1 cellular context compared by ENCODE assay signal in genomic region chr14:20412876-20413784, GRCh38.
TF ChIP-seq lines count a peak whose summit lies in the region.

TSS of gene TEP1 (minus strand) at chr14:20413501. CDS start at chr14:20408439, 5,062 bp downstream.

TF ChIP-seq in K562, 482 proteins besides CTCF, POLR2A, EP300 and RAD21 (continued from another document and continues in another):
- no peak for TF ChIP-seq MITF (IDR thresholded peaks at IDR 0.05)
- TF ChIP-seq, protein P1, sequence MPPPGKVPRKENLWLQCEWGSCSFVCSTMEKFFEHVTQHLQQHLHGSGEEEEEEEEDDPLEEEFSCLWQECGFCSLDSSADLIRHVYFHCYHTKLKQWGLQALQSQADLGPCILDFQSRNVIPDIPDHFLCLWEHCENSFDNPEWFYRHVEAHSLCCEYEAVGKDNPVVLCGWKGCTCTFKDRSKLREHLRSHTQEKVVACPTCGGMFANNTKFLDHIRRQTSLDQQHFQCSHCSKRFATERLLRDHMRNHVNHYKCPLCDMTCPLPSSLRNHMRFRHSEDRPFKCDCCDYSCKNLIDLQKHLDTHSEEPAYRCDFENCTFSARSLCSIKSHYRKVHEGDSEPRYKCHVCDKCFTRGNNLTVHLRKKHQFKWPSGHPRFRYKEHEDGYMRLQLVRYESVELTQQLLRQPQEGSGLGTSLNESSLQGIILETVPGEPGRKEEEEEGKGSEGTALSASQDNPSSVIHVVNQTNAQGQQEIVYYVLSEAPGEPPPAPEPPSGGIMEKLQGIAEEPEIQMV (tag; conservative IDR thresholded peaks at IDR 0.05; ENCODE audit: low read depth) = 0 out of 2 replicates have a peak, but pooled peaks have one; percentile 29
- TF ChIP-seq SRSF7 (optimal IDR thresholded peaks at IDR 0.05; ENCODE audit: low read depth, low read length) = no peak
- TF ChIP-seq RHOXF2B (CRISPR knock-in tag; conservative IDR thresholded peaks at IDR 0.05) = no peak
- no peak for TF ChIP-seq ZNF282 (CRISPR knock-in tag; IDR thresholded peaks at IDR 0.05)
- TF ChIP-seq RBBP5 (IDR thresholded peaks at IDR 0.05; ENCODE audit: borderline replicate concordance, insufficient read depth, low read length, poor library complexity, severe bottlenecking) = peak; percentile 40
- no peak for TF ChIP-seq ZNF398 (CRISPR knock-in tag; IDR thresholded peaks at IDR 0.05)
- TF ChIP-seq ZNF766 (CRISPR knock-in tag; conservative IDR thresholded peaks at IDR 0.05) = no peak
- no peak for TF ChIP-seq CREBBP (IDR thresholded peaks at IDR 0.05; ENCODE audit: low read depth, low read length)
- no peak for TF ChIP-seq COPS2 (conservative IDR thresholded peaks at IDR 0.05)
- no peak for TF ChIP-seq MLX (CRISPR knock-in tag; conservative IDR thresholded peaks at IDR 0.05)
- no peak; the same call in 1 of the 2 replicates for TF ChIP-seq MYC (IDR thresholded peaks at IDR 0.05; ENCODE audit: low read depth, low read length)
- no peak for TF ChIP-seq MYC (CRISPR knock-in tag; IDR thresholded peaks at IDR 0.05; ENCODE audit: borderline replicate concordance, low read depth)
- no peak for TF ChIP-seq ELK3 (CRISPR knock-in tag; IDR thresholded peaks at IDR 0.05)
- no peak for TF ChIP-seq CBFA2T3 (IDR thresholded peaks at IDR 0.05)
- no peak for TF ChIP-seq CHD4 (IDR thresholded peaks at IDR 0.05; ENCODE audit: insufficient read depth, insufficient replicate concordance, low read depth, low read length, poor library complexity, severe bottlenecking)
- TF ChIP-seq SNRNP70 (optimal IDR thresholded peaks at IDR 0.05; ENCODE audit: low read depth, low read length) = no peak
- TF ChIP-seq CBX5 (IDR thresholded peaks at IDR 0.05; ENCODE audit: borderline replicate concordance, low read depth) = no peak
- TF ChIP-seq FOXJ2 (tag; IDR thresholded peaks at IDR 0.05) = no peak
- no peak for TF ChIP-seq PYGO2 (tag; IDR thresholded peaks at IDR 0.05)
- TF ChIP-seq NCOA4 (IDR thresholded peaks at IDR 0.05; ENCODE audit: partially characterized antibody) = no peak
- TF ChIP-seq BRD9 (IDR thresholded peaks at IDR 0.05; ENCODE audit: low read depth, partially characterized antibody) = no peak
- TF ChIP-seq ZNF124 (CRISPR knock-in tag; IDR thresholded peaks at IDR 0.05) = no peak
- TF ChIP-seq ZNF785 (CRISPR knock-in tag; IDR thresholded peaks at IDR 0.05) = no peak
- TF ChIP-seq ZNF695 (CRISPR knock-in tag; IDR thresholded peaks at IDR 0.05) = no peak
- TF ChIP-seq, protein P2, sequence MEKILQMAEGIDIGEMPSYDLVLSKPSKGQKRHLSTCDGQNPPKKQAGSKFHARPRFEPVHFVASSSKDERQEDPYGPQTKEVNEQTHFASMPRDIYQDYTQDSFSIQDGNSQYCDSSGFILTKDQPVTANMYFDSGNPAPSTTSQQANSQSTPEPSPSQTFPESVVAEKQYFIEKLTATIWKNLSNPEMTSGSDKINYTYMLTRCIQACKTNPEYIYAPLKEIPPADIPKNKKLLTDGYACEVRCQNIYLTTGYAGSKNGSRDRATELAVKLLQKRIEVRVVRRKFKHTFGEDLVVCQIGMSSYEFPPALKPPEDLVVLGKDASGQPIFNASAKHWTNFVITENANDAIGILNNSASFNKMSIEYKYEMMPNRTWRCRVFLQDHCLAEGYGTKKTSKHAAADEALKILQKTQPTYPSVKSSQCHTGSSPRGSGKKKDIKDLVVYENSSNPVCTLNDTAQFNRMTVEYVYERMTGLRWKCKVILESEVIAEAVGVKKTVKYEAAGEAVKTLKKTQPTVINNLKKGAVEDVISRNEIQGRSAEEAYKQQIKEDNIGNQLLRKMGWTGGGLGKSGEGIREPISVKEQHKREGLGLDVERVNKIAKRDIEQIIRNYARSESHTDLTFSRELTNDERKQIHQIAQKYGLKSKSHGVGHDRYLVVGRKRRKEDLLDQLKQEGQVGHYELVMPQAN (IDR thresholded peaks at IDR 0.05; ENCODE audit: borderline replicate concordance) = peak; percentile 48; the same call in 1 of the 2 replicates
- no peak for TF ChIP-seq MEF2D (tag; conservative IDR thresholded peaks at IDR 0.05; ENCODE audit: low read depth)
- no peak for TF ChIP-seq ZBTB5 (IDR thresholded peaks at IDR 0.05)
- TF ChIP-seq ZNF639 (CRISPR knock-in tag; conservative IDR thresholded peaks at IDR 0.05 in 1 of 2, IDR thresholded peaks at IDR 0.05 in 1 of 2) = peak in 1 of 2 experiments; percentile 34; a peak in 1 of 4 replicates
- TF ChIP-seq HOXB6 (CRISPR knock-in tag; IDR thresholded peaks at IDR 0.05; ENCODE audit: borderline replicate concordance) = no peak
- TF ChIP-seq, protein P3, sequence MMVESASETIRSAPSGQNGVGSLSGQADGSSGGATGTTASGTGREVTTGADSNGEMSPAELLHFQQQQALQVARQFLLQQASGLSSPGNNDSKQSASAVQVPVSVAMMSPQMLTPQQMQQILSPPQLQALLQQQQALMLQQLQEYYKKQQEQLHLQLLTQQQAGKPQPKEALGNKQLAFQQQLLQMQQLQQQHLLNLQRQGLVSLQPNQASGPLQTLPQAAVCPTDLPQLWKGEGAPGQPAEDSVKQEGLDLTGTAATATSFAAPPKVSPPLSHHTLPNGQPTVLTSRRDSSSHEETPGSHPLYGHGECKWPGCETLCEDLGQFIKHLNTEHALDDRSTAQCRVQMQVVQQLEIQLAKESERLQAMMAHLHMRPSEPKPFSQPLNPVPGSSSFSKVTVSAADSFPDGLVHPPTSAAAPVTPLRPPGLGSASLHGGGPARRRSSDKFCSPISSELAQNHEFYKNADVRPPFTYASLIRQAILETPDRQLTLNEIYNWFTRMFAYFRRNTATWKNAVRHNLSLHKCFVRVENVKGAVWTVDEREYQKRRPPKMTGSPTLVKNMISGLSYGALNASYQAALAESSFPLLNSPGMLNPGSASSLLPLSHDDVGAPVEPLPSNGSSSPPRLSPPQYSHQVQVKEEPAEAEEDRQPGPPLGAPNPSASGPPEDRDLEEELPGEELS (CRISPR knock-in tag; IDR thresholded peaks at IDR 0.05; ENCODE audit: borderline replicate concordance) = no peak
- no peak for TF ChIP-seq ASH1L (IDR thresholded peaks at IDR 0.05; ENCODE audit: borderline replicate concordance, low read depth, partially characterized antibody)
- no peak for TF ChIP-seq CREB5 (CRISPR knock-in tag; IDR thresholded peaks at IDR 0.05)
- no peak for TF ChIP-seq NCOA2 (IDR thresholded peaks at IDR 0.05; ENCODE audit: partially characterized antibody in 2 of 2)
- TF ChIP-seq STAT5A (IDR thresholded peaks at IDR 0.05; ENCODE audit: borderline replicate concordance, low read length) = no peak
- no peak for TF ChIP-seq NR0B1 (IDR thresholded peaks at IDR 0.05; ENCODE audit: partially characterized antibody)
- TF ChIP-seq, protein P4, sequence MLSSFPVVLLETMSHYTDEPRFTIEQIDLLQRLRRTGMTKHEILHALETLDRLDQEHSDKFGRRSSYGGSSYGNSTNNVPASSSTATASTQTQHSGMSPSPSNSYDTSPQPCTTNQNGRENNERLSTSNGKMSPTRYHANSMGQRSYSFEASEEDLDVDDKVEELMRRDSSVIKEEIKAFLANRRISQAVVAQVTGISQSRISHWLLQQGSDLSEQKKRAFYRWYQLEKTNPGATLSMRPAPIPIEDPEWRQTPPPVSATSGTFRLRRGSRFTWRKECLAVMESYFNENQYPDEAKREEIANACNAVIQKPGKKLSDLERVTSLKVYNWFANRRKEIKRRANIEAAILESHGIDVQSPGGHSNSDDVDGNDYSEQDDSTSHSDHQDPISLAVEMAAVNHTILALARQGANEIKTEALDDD (IDR thresholded peaks at IDR 0.05) = no peak
- TF ChIP-seq ARID3B (CRISPR knock-in tag; IDR thresholded peaks at IDR 0.05; ENCODE audit: borderline replicate concordance) = no peak
- TF ChIP-seq NCOA6 (IDR thresholded peaks at IDR 0.05) = no peak
- TF ChIP-seq EZH2 (IDR thresholded peaks at IDR 0.05; ENCODE audit: borderline replicate concordance, low read depth, low read length) = no peak
- no peak for TF ChIP-seq NFE2 (IDR thresholded peaks at IDR 0.05; ENCODE audit: low read depth)
